23 cellular contexts compared by ENCODE assay signal in genomic region chr10:124497196-124497990, GRCh38. TPM values are rescaled to one million over a fixed set of nuclear protein-coding genes. Genes with fewer than 3 reads are reported as not detected.
"Had no signal": no experiment of that assay in that cellular context is flagged by ENCODE, and none has a peak within 500 bp of the region (broad histone marks: within the 10 kb centered on the region; RNA-seq: fewer than 3 reads in every experiment).

No MANE protein-coding gene starts in this region.

- H3K9me3 Mint-ChIP-seq: activated naive CD4-positive, alpha-beta T cell treated with anti-CD3 and anti-CD28 coated beads, Interleukin-2, amount 50 U/mL, for 24 hours had no signal

- DNase-seq: activated B cell treated with CpG ODN at 0.5 μM for 24 hours; activated CD4-positive, alpha-beta T cell treated with anti-CD3 and anti-CD28 coated beads for 48 hours; activated CD8-positive, alpha-beta memory T cell treated with anti-CD3 and anti-CD28 coated beads, Interleukin-2, amount 50 U/mL, for 4 hours; activated CD8-positive, alpha-beta T cell treated with anti-CD3 and anti-CD28 coated beads, Interleukin-2, amount 10 ng/mL, durations not matched to agents 7 days and 5 days; activated effector memory CD4-positive, alpha-beta T cell treated with anti-CD3 and anti-CD28 coated beads, Interleukin-2, amount 50 U/mL, for 16 hours; activated T-cell treated with anti-CD3 and anti-CD28 coated beads, Interleukin-2, amount 50 U/mL, for 48 hours; adrenal gland; caudate nucleus; cortex of kidney; effector CD4-positive, alpha-beta T cell; esophagus squamous epithelium; midbrain; stimulated activated CD4-positive, alpha-beta T cell treated with anti-CD3 and anti-CD28 coated beads, Interleukin-1b, Interleukin-23, amount 100 ng/mL, for 48 hours; T-helper 2 cell; transverse colon had no signal

- ATAC-seq: activated CD8-positive, alpha-beta T cell treated with anti-CD3 and anti-CD28 coated beads, Interleukin-2, amount 10 ng/mL, durations not matched to agents 7 days and 5 days had no signal

- H3K27ac Mint-ChIP-seq: activated B cell treated with CpG ODN at 0.5 μM for 24 hours; activated CD8-positive, alpha-beta T cell treated with anti-CD3 and anti-CD28 coated beads, Interleukin-2, amount 10 ng/mL, durations not matched to agents 7 days and 5 days; activated naive CD4-positive, alpha-beta T cell treated with anti-CD3 and anti-CD28 coated beads, Interleukin-2, amount 50 U/mL, for 24 hours had no signal

- H3K4me1 ChIP-seq: adrenal gland, psoas muscle had no signal

- H3K27me3 Mint-ChIP-seq: activated B cell treated with CpG ODN at 0.5 μM for 24 hours; activated naive CD4-positive, alpha-beta T cell treated with anti-CD3 and anti-CD28 coated beads, Interleukin-2, amount 50 U/mL, for 24 hours had no signal

- H3K4me3 Mint-ChIP-seq: activated B cell treated with CpG ODN at 0.5 μM for 24 hours; activated CD8-positive, alpha-beta T cell treated with anti-CD3 and anti-CD28 coated beads, Interleukin-2, amount 10 ng/mL, durations not matched to agents 7 days and 5 days; activated naive CD4-positive, alpha-beta T cell treated with anti-CD3 and anti-CD28 coated beads, Interleukin-2, amount 50 U/mL, for 24 hours had no signal

- H3K36me3 ChIP-seq: adrenal gland had no signal

- H3K9me3 ChIP-seq: adrenal gland, esophagus squamous epithelium, psoas muscle had no signal

- H3K4me3 ChIP-seq: adrenal gland, esophagus squamous epithelium, lung, psoas muscle, transverse colon had no signal

- H3K27me3 ChIP-seq: adrenal gland, esophagus squamous epithelium, transverse colon had no signal

- H3K27ac ChIP-seq: adrenal gland, esophagus squamous epithelium, psoas muscle, transverse colon had no signal

RNA-seq across cellular contexts. Expression of gene NKX1-2, which starts 47.6 kb away (rescaled TPM):
- total RNA-seq: activated B cell treated with CpG ODN at 0.5 μM for 24 hours; activated CD8-positive, alpha-beta T cell treated with anti-CD3 and anti-CD28 coated beads, Interleukin-2, amount 10 ng/mL, durations not matched to agents 7 days and 5 days; adrenal gland; fibroblast of villous mesenchyme; glomerular endothelial cell; kidney epithelial cell; myocyte; osteoblast; psoas muscle; transverse colon had no signal
- polyA plus RNA-seq: adrenal gland, psoas muscle had no signal
